ENCODE assay signal across 13 cellular contexts in the genomic region with DNA sequence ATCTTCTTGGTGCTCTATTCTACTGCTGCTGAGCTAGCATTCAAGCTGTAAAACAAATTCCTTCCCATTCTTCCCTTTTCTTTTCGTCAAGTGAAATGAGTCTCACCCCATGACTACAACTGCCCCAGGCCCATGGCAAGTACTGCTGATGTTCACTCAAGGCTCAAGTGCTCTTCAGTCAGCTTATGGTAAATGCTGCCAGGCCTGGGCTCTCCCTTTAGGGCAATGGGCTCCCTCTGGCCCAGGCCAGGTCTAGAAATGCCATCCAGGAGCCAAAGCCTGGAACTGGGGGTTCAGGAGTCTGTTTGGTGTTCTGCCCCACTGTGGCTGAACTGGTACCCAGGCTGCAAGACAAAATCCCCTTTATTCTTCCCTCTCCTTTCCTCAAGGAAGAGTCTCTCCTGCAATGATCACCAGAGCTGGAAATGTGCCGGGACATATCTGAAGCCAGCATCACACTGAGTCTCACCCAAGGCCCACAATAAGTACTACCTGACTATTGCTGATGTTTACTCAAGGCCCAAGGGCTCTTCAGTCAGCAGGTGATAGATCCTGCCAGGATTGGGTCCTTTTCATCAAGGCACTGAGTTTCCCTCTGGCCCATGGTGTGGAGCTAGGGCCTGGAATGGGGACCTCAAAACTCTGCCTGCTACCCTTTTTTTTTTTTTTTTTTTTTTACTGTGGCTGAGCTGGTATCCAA.
"Had no signal": no experiment of that assay in that cellular context is flagged by ENCODE, and none has a peak within 500 bp of the region (broad histone marks: within the 10 kb centered on the region; RNA-seq: fewer than 3 reads in every experiment).

No MANE protein-coding gene starts in this region.

- FAIRE-seq: endometrium had no signal

- ATAC-seq: activated T-cell treated with anti-CD3 and anti-CD28 coated beads, Interleukin-2, amount 50 U/mL, for 72 hours; stimulated activated naive B cell treated with anti-CD40 and anti-IgM and Interleukin-4, amounts not matched to agents 10 μg/mL and 1 μg/mL and 100 μg/mL, for 72 hours had no signal

- DNase-seq: activated CD4-positive, alpha-beta T cell treated with anti-CD3 and anti-CD28 coated beads for 1 hour; activated CD4-positive, alpha-beta T cell treated with anti-CD3 and anti-CD28 coated beads, Interleukin-2, amount 50 U/mL, for 4 hours; activated effector memory CD4-positive, alpha-beta T cell treated with anti-CD3 and anti-CD28 coated beads, Interleukin-2, amount 50 U/mL, for 16 hours; activated naive CD4-positive, alpha-beta T cell treated with anti-CD3 and anti-CD28 coated beads, Interleukin-2, amount 50 U/mL, for 16 hours; activated T-cell treated with anti-CD3 and anti-CD28 coated beads, Interleukin-2, amount 50 U/mL, for 72 hours; aorta; erythroblast; foreskin melanocyte; glutamatergic neuron; hippocampal formation; islet precursor cell; stimulated activated naive B cell treated with anti-CD40 and anti-IgM and Interleukin-4, amounts not matched to agents 10 μg/mL and 1 μg/mL and 100 μg/mL, for 72 hours had no signal
